ENCODE assay signal across 1 cellular context in the genomic region with DNA sequence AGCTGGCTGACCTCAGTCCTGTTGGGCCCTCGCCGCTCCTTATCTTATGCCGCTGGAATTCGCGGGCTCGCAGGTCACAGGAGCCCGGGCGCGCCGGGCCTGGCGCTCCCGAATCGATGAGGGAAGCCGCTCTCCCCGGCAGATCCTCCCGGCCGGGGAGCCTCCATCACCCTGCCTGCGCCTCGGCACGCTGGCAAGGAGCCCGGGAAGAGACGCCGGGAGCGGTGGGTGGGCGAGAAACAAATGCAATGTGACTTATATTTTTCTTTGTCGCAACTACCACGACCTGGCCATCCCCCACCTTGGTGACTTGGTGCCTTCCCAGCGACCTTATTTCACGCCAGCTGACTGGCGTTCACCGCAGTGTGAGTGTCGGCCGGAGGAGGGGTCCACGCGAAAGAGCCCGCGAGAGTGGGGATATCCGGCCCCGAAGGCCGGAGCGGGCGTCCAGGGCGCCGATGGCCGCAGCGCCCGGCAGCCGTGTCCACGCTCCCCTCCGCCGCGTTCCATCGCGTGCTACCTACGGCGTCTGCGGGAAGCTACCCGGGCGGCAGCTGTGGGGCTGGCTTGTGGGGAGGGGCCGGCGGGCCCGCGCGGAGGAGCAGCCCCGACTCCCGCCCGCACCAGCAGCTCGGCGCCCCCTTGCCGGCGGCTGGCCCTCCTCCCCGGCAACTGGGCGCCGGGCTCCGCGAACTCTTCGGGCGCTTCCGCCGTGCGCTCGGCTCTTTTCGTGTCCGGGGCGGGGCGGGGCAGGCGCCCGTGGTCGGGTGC.
TF ChIP-seq lines count a peak whose summit lies in the region.

No MANE protein-coding gene starts in this region.

TF ChIP-seq in HepG2, 621 proteins besides CTCF, POLR2A, EP300 and RAD21 (continues in another document):
- TF ChIP-seq, protein P1, sequence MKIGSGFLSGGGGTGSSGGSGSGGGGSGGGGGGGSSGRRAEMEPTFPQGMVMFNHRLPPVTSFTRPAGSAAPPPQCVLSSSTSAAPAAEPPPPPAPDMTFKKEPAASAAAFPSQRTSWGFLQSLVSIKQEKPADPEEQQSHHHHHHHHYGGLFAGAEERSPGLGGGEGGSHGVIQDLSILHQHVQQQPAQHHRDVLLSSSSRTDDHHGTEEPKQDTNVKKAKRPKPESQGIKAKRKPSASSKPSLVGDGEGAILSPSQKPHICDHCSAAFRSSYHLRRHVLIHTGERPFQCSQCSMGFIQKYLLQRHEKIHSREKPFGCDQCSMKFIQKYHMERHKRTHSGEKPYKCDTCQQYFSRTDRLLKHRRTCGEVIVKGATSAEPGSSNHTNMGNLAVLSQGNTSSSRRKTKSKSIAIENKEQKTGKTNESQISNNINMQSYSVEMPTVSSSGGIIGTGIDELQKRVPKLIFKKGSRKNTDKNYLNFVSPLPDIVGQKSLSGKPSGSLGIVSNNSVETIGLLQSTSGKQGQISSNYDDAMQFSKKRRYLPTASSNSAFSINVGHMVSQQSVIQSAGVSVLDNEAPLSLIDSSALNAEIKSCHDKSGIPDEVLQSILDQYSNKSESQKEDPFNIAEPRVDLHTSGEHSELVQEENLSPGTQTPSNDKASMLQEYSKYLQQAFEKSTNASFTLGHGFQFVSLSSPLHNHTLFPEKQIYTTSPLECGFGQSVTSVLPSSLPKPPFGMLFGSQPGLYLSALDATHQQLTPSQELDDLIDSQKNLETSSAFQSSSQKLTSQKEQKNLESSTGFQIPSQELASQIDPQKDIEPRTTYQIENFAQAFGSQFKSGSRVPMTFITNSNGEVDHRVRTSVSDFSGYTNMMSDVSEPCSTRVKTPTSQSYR (CRISPR knock-in tag; IDR thresholded peaks at IDR 0.05; ENCODE audit: borderline replicate concordance): no peak
- TF ChIP-seq, protein P2, sequence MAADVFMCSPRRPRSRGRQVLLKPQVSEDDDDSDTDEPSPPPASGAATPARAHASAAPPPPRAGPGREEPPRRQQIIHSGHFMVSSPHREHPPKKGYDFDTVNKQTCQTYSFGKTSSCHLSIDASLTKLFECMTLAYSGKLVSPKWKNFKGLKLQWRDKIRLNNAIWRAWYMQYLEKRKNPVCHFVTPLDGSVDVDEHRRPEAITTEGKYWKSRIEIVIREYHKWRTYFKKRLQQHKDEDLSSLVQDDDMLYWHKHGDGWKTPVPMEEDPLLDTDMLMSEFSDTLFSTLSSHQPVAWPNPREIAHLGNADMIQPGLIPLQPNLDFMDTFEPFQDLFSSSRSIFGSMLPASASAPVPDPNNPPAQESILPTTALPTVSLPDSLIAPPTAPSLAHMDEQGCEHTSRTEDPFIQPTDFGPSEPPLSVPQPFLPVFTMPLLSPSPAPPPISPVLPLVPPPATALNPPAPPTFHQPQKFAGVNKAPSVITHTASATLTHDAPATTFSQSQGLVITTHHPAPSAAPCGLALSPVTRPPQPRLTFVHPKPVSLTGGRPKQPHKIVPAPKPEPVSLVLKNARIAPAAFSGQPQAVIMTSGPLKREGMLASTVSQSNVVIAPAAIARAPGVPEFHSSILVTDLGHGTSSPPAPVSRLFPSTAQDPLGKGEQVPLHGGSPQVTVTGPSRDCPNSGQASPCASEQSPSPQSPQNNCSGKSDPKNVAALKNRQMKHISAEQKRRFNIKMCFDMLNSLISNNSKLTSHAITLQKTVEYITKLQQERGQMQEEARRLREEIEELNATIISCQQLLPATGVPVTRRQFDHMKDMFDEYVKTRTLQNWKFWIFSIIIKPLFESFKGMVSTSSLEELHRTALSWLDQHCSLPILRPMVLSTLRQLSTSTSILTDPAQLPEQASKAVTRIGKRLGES (CRISPR knock-in tag; IDR thresholded peaks at IDR 0.05; ENCODE audit: borderline replicate concordance): no peak
- TF ChIP-seq SAP130 (CRISPR knock-in tag; IDR thresholded peaks at IDR 0.05; ENCODE audit: low read depth) (peak; percentile 55), EEA1 (CRISPR knock-in tag; IDR thresholded peaks at IDR 0.05; ENCODE audit: borderline replicate concordance) (no peak), ZFP36 (IDR thresholded peaks at IDR 0.05; ENCODE audit: borderline replicate concordance, low read depth, low read length, partially characterized antibody) (no peak), ZNF205 (CRISPR knock-in tag; IDR thresholded peaks at IDR 0.05) (no peak), ZNF432 (CRISPR knock-in tag; IDR thresholded peaks at IDR 0.05; ENCODE audit: borderline replicate concordance) (no peak), ZNF329 (CRISPR knock-in tag; IDR thresholded peaks at IDR 0.05; ENCODE audit: low read depth) (no peak), ZNF468 (CRISPR knock-in tag; IDR thresholded peaks at IDR 0.05) (no peak), ZNF446 (CRISPR knock-in tag; IDR thresholded peaks at IDR 0.05) (no peak), MEIS2 (CRISPR knock-in tag; IDR thresholded peaks at IDR 0.05) (no peak), CBX1 (IDR thresholded peaks at IDR 0.05; ENCODE audit: low read depth) (no peak), ZNF619 (CRISPR knock-in tag; IDR thresholded peaks at IDR 0.05) (no peak), ZFP1 (CRISPR knock-in tag; IDR thresholded peaks at IDR 0.05) (peak; percentile 27; the same call in 1 of the 2 replicates), NONO (IDR thresholded peaks at IDR 0.05) (no peak), NONO (CRISPR knock-in tag; conservative IDR thresholded peaks at IDR 0.05) (peak; percentile 41; the same call in 1 of the 2 replicates), NPAS2 (CRISPR knock-in tag; IDR thresholded peaks at IDR 0.05; ENCODE audit: borderline replicate concordance) (no peak), DR1 (CRISPR knock-in tag; IDR thresholded peaks at IDR 0.05) (peak; percentile 68; the same call in 1 of the 2 replicates), ZNF878 (CRISPR knock-in tag; IDR thresholded peaks at IDR 0.05) (no peak)
- TF ChIP-seq, protein P3, sequence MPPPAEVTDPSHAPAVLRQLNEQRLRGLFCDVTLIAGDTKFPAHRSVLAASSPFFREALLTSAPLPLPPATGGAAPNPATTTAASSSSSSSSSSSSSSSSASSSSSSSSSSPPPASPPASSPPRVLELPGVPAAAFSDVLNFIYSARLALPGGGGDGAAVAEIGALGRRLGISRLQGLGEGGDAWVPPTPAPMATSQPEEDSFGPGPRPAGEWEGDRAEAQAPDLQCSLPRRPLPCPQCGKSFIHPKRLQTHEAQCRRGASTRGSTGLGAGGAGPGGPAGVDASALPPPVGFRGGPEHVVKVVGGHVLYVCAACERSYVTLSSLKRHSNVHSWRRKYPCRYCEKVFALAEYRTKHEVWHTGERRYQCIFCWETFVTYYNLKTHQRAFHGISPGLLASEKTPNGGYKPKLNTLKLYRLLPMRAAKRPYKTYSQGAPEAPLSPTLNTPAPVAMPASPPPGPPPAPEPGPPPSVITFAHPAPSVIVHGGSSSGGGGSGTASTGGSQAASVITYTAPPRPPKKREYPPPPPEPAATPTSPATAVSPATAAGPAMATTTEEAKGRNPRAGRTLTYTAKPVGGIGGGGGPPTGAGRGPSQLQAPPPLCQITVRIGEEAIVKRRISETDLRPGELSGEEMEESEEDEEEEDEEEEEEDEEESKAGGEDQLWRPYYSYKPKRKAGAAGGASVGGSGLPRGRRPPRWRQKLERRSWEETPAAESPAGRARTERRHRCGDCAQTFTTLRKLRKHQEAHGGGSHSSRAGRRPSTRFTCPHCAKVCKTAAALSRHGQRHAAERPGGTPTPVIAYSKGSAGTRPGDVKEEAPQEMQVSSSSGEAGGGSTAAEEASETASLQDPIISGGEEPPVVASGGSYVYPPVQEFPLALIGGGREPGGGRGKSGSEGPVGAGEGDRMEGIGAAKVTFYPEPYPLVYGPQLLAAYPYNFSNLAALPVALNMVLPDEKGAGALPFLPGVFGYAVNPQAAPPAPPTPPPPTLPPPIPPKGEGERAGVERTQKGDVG (CRISPR knock-in tag; IDR thresholded peaks at IDR 0.05; ENCODE audit: borderline replicate concordance): no peak
- TF ChIP-seq, protein P4, sequence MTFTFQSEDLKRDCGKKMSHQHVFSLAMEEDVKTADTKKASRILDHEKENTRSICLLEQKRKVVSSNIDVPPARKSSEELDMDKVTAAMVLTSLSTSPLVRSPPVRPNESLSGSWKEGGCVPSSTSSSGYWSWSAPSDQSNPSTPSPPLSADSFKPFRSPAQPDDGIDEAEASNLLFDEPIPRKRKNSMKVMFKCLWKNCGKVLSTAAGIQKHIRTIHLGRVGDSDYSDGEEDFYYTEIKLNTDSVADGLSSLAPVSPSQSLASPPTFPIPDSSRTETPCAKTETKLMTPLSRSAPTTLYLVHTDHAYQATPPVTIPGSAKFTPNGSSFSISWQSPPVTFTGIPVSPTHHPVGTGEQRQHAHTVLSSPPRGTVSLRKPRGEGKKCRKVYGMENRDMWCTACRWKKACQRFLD (CRISPR knock-in tag; IDR thresholded peaks at IDR 0.05; ENCODE audit: borderline replicate concordance): 0 out of 2 replicates have a peak, but pooled peaks have one; percentile 58
- TF ChIP-seq, protein P5, sequence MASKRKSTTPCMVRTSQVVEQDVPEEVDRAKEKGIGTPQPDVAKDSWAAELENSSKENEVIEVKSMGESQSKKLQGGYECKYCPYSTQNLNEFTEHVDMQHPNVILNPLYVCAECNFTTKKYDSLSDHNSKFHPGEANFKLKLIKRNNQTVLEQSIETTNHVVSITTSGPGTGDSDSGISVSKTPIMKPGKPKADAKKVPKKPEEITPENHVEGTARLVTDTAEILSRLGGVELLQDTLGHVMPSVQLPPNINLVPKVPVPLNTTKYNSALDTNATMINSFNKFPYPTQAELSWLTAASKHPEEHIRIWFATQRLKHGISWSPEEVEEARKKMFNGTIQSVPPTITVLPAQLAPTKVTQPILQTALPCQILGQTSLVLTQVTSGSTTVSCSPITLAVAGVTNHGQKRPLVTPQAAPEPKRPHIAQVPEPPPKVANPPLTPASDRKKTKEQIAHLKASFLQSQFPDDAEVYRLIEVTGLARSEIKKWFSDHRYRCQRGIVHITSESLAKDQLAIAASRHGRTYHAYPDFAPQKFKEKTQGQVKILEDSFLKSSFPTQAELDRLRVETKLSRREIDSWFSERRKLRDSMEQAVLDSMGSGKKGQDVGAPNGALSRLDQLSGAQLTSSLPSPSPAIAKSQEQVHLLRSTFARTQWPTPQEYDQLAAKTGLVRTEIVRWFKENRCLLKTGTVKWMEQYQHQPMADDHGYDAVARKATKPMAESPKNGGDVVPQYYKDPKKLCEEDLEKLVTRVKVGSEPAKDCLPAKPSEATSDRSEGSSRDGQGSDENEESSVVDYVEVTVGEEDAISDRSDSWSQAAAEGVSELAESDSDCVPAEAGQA (IDR thresholded peaks at IDR 0.05; ENCODE audit: low read depth): no peak
- TF ChIP-seq, protein P5 (CRISPR knock-in tag; IDR thresholded peaks at IDR 0.05; ENCODE audit: borderline replicate concordance): no peak
- TF ChIP-seq, protein P6, sequence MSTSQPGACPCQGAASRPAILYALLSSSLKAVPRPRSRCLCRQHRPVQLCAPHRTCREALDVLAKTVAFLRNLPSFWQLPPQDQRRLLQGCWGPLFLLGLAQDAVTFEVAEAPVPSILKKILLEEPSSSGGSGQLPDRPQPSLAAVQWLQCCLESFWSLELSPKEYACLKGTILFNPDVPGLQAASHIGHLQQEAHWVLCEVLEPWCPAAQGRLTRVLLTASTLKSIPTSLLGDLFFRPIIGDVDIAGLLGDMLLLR (CRISPR knock-in tag; IDR thresholded peaks at IDR 0.05): 0 out of 2 replicates have a peak, but pooled peaks have one; percentile 67
- TF ChIP-seq, protein P7, sequence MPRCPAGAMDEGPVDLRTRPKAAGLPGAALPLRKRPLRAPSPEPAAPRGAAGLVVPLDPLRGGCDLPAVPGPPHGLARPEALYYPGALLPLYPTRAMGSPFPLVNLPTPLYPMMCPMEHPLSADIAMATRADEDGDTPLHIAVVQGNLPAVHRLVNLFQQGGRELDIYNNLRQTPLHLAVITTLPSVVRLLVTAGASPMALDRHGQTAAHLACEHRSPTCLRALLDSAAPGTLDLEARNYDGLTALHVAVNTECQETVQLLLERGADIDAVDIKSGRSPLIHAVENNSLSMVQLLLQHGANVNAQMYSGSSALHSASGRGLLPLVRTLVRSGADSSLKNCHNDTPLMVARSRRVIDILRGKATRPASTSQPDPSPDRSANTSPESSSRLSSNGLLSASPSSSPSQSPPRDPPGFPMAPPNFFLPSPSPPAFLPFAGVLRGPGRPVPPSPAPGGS (CRISPR knock-in tag; IDR thresholded peaks at IDR 0.05): peak; percentile 54; the same call in 1 of the 2 replicates
- TF ChIP-seq, protein P8, sequence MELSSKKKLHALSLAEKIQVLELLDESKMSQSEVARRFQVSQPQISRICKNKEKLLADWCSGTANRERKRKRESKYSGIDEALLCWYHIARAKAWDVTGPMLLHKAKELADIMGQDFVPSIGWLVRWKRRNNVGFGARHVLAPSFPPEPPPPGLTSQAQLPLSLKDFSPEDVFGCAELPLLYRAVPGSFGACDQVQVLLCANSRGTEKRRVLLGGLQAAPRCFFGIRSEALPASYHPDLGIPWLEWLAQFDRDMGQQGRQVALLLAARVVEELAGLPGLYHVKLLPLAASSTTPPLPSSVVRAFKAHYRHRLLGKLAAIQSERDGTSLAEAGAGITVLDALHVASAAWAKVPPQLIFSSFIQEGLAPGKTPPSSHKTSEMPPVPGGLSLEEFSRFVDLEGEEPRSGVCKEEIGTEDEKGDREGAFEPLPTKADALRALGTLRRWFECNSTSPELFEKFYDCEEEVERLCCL (CRISPR knock-in tag; IDR thresholded peaks at IDR 0.05; ENCODE audit: borderline replicate concordance): no peak
- TF ChIP-seq, protein P9, sequence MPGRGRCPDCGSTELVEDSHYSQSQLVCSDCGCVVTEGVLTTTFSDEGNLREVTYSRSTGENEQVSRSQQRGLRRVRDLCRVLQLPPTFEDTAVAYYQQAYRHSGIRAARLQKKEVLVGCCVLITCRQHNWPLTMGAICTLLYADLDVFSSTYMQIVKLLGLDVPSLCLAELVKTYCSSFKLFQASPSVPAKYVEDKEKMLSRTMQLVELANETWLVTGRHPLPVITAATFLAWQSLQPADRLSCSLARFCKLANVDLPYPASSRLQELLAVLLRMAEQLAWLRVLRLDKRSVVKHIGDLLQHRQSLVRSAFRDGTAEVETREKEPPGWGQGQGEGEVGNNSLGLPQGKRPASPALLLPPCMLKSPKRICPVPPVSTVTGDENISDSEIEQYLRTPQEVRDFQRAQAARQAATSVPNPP (CRISPR knock-in tag; IDR thresholded peaks at IDR 0.05): no peak
- TF ChIP-seq, protein P10, sequence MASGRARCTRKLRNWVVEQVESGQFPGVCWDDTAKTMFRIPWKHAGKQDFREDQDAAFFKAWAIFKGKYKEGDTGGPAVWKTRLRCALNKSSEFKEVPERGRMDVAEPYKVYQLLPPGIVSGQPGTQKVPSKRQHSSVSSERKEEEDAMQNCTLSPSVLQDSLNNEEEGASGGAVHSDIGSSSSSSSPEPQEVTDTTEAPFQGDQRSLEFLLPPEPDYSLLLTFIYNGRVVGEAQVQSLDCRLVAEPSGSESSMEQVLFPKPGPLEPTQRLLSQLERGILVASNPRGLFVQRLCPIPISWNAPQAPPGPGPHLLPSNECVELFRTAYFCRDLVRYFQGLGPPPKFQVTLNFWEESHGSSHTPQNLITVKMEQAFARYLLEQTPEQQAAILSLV (CRISPR knock-in tag; IDR thresholded peaks at IDR 0.05; ENCODE audit: borderline replicate concordance): peak; percentile 41; the same call in 1 of the 2 replicates
